1 cellular context compared by ENCODE assay signal in the genomic region with DNA sequence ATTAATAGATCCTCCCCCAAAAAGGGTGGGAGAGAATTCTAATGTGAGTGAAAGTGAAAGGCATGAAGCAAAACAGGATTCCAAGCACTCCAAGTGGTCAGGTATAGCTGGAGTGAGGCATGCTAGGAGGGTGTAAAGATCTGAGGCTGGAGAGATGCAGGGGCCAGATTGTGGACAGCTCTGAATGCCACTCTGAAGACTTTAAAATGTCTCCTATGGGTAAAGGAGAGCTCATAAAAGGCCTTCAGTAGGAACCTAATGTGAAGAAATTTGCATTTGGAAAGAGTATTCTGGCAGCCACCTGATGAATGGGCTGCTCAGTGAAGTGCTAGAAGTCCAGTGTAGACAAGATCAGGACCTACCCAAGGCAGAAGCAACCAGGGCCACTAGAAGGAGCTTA.
TF ChIP-seq lines count a peak whose summit lies in the region.

No MANE protein-coding gene starts in this region.

TF ChIP-seq in H1, 55 proteins besides CTCF, POLR2A, EP300 and RAD21:
- no peak for TF ChIP-seq ASH2L (IDR thresholded peaks at IDR 0.05; ENCODE audit: low read length)
- no peak for TF ChIP-seq SRF (IDR thresholded peaks at IDR 0.05; ENCODE audit: low read depth, low read length)
